ENCODE assay signal across 9 cellular contexts in the genomic region with DNA sequence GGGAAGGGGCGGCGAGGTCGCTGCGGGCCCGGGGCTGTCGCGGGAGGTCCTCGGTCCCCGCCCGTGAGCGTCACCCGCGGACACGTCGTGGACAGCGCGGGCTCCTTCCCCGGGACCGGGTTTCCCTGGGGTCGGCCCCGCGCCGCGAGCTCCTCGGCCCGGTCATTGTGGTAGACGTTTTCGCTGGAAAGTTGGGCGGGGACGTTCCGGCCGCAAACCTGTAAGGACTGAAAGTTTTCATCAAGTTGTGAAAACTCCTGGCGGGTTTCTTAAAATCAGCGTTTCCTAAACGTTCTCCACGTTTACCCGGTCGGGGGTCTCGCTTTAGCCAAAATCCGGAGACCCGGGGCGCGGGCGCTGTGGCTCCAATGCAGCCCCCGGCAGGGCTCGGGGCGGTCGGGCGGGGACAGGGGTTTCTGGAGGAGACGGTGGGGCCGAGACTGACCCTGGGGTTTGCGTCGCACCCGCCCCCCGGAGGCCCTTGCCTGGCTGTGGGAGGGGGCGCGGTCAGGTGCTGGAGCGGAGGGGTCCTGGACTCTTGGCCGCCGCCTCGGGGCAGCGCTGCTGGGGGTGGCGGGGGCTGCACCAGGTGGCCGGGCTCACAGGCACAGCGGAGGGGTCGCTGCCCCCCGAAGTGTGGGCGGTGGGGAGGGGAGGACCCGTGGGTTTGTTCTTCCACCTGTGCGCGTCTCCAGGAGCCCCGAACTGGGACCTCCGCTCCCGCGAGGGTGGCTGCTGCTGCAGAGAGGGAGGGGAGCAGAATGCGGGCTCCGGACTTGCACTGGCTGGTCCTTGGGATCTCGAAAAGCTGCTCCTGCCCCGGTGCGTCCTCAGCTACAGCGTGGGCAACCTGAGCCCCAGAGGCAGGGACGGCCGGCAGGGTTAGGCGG. TPM values are rescaled to one million over a fixed set of nuclear protein-coding genes. Genes with fewer than 3 reads are reported as not detected.
DNase-seq lines count a peak whose midpoint lies in the region; ATAC-seq and TF ChIP-seq lines count a peak whose summit lies in the region.
"Had no signal": no experiment of that assay in that cellular context is flagged by ENCODE, and none has a peak within 500 bp of the region (broad histone marks: within the 10 kb centered on the region; RNA-seq: fewer than 3 reads in every experiment).

No MANE protein-coding gene starts in this region.

- peak overlapping the region; percentile 70 for H3K4me3 Mint-ChIP-seq in central memory CD8-positive, alpha-beta T cell
- peak overlapping the region; percentile 66 for H3K4me3 Mint-ChIP-seq in mesothelial cell of epicardium

- H3K9me3 Mint-ChIP-seq in central memory CD8-positive, alpha-beta T cell = no peaks in the 10 kb centered on the region
- H3K9me3 Mint-ChIP-seq in mesothelial cell of epicardium = no peaks in the 10 kb centered on the region

- DNase-seq in Right ventricle myocardium inferior (ENCODE audit: missing footprints) = peak; percentile 68
- no peak for DNase-seq in Right ventricle myocardium superior
- DNase-seq in central memory CD8-positive, alpha-beta T cell (ENCODE audit: low spot score in 2 of 2) = no peak
- DNase-seq in mesothelial cell of epicardium (ENCODE audit: low spot score in 2 of 2, unreplicated experiment in 2 of 2) = peak in 1 of 2 experiments; percentile 59
- DNase-seq in HK-2 (ENCODE audit: unreplicated experiment) = no peak
- no peak for DNase-seq in posterior vena cava (ENCODE audit: low spot score)

- peak overlapping the region; percentile 57 for H3K4me3 ChIP-seq in urinary bladder (ENCODE audit: low read depth, low read length)

- 8% methylated on average over 84 of the region's 84 CpGs for WGBS in urinary bladder

- no peaks in the 10 kb centered on the region for H3K36me3 ChIP-seq in urinary bladder (ENCODE audit: insufficient read depth)

- peaks cover 22% of the 10 kb centered on the region for H3K4me1 Mint-ChIP-seq in central memory CD8-positive, alpha-beta T cell
- H3K4me1 Mint-ChIP-seq in mesothelial cell of epicardium = peaks cover 15% of the 10 kb centered on the region

- ATAC-seq in Right ventricle myocardium inferior = no peak
- no peak for ATAC-seq in Right ventricle myocardium superior (ENCODE audit: poor library complexity)
- no peak for ATAC-seq in central memory CD8-positive, alpha-beta T cell (replicated peaks; ENCODE audit: extremely low read depth, poor library complexity, severe bottlenecking)
- no peak for ATAC-seq in GM18907 (IDR thresholded peaks at IDR 0.05; ENCODE audit: unreplicated experiment)

- H3K27ac Mint-ChIP-seq in central memory CD8-positive, alpha-beta T cell (ENCODE audit: low read depth) = no peak overlapping the region
- no peak overlapping the region for H3K27ac Mint-ChIP-seq in mesothelial cell of epicardium

- no peaks in the 10 kb centered on the region for H3K27me3 Mint-ChIP-seq in central memory CD8-positive, alpha-beta T cell
- peaks cover 39% of the 10 kb centered on the region for H3K27me3 Mint-ChIP-seq in mesothelial cell of epicardium (ENCODE audit: low read depth)

- H3K36me3 Mint-ChIP-seq in central memory CD8-positive, alpha-beta T cell (ENCODE audit: insufficient read depth) = peaks cover 6% of the 10 kb centered on the region
- H3K36me3 Mint-ChIP-seq in mesothelial cell of epicardium = peaks cover 4% of the 10 kb centered on the region

- TF ChIP-seq CTCF in mesothelial cell of epicardium (IDR thresholded peaks at IDR 0.05; ENCODE audit: unreplicated experiment) = no peak

- no peaks in the 10 kb centered on the region for H3K4me1 ChIP-seq in urinary bladder (ENCODE audit: insufficient read depth)

- no peak overlapping the region for H3K27ac ChIP-seq in urinary bladder (ENCODE audit: low read depth)

- intact Hi-C loops in Right ventricle myocardium inferior (cut with DNase I) = no loop called here
- intact Hi-C loops in Right ventricle myocardium superior (cut with DNase I) = no loop called here
- intact Hi-C loops in posterior vena cava (cut with DNase I) = no loop called here

RNA-seq across cellular contexts. Expression of gene PRKCZ, which starts 0.8 kb away (rescaled TPM):
- total RNA-seq in Right ventricle myocardium inferior (16.4 TPM), Right ventricle myocardium superior (13.5 TPM), mesothelial cell of epicardium (53.0 to 55.5 TPM (median 54.5 TPM) in 3 replicates), urinary bladder (6.6 TPM), posterior vena cava (1 to 10 TPM; 3.0 to 3.6 TPM)
- polyA plus RNA-seq in urinary bladder = 6.3 TPM

RNA-seq across cellular contexts. Expression of gene GABRD, which starts 31.9 kb away (rescaled TPM):
- total RNA-seq in Right ventricle myocardium inferior (0.49 TPM), Right ventricle myocardium superior (0.43 TPM), mesothelial cell of epicardium (0.09 to 0.16 TPM (median 0.14 TPM) in 3 replicates), urinary bladder (0.95 TPM), posterior vena cava (under 1 TPM; 0.29 to 0.88 TPM)
- polyA plus RNA-seq in urinary bladder = 1.2 TPM

RNA-seq across cellular contexts. Expression of gene CFAP74, which starts 47.5 kb away (rescaled TPM):
- total RNA-seq in Right ventricle myocardium inferior (not detected), Right ventricle myocardium superior (not detected), mesothelial cell of epicardium (0.16 to 0.42 TPM (median 0.18 TPM) in 3 replicates), urinary bladder (0.11 TPM), posterior vena cava (not detected)
- polyA plus RNA-seq in urinary bladder = 0.23 TPM
- total RNA-seq: lung microvascular endothelial cell had no signal
